9 cellular contexts compared by ENCODE assay signal in genomic region chr9:3906437-3907213, GRCh38.
A peak's percentile ranks its signal among the peaks of the same experiment; 100 is the strongest.
DNase-seq lines count a peak whose midpoint lies in the region; ATAC-seq and TF ChIP-seq lines count a peak whose summit lies in the region.
"Had no signal": no experiment of that assay in that cellular context is flagged by ENCODE, and none has a peak within 500 bp of the region (broad histone marks: within the 10 kb centered on the region; RNA-seq: fewer than 3 reads in every experiment).

No MANE protein-coding gene starts in this region.

- BruUV-seq in PC-3 (replicated peaks; lab: Mats Ljungman, UMichigan), result no TSS peak

- H3K4me3 ChIP-seq in PC-3 (ENCODE audit: low read length), result no peak overlapping the region

- peak overlapping the region; percentile 42 for H3K4me2 ChIP-seq in PC-3 (ENCODE audit: low read length)

- ATAC-seq in PC-3 (peak; percentile 98), GM18870 (IDR thresholded peaks at IDR 0.05; ENCODE audit: unreplicated experiment) (no peak), GM19467 (IDR thresholded peaks at IDR 0.05; ENCODE audit: unreplicated experiment) (no peak)
- ATAC-seq in stimulated activated naive B cell treated with anti-CD40 and anti-IgM and Interleukin-4, amounts not matched to agents 10 μg/mL and 1 μg/mL and 100 μg/mL, for 72 hours (replicated peaks), result no peak

- DNase-seq in EH (ENCODE audit: low read depth), result peak; percentile 93
- DNase-seq in PC-3, result peak; percentile 88
- peak; percentile 36 for DNase-seq in epithelial cell of prostate (ENCODE audit: low read depth, low spot score)
- no peak for DNase-seq in nephron progenitor cell
- no peak for DNase-seq in DMS153 (lab: John Stamatoyannopoulos, UW)
- no peak for DNase-seq in stimulated activated naive B cell treated with anti-CD40 and anti-IgM and Interleukin-4, amounts not matched to agents 10 μg/mL and 1 μg/mL and 100 μg/mL, for 72 hours

- H3K36me3 Mint-ChIP-seq in nephron progenitor cell (ENCODE audit: low read depth), result peaks cover 5% of the 10 kb centered on the region
- no peaks in the 10 kb centered on the region for H3K36me3 Mint-ChIP-seq in stimulated activated naive B cell treated with anti-CD40 and anti-IgM and Interleukin-4, amounts not matched to agents 10 μg/mL and 1 μg/mL and 100 μg/mL, for 72 hours

- H4K20me1 ChIP-seq in PC-3 (ENCODE audit: low read length), result no peaks in the 10 kb centered on the region

- H3K27me3 ChIP-seq in PC-3 (ENCODE audit: low read length), result no peaks in the 10 kb centered on the region

- H3K4me1 Mint-ChIP-seq in nephron progenitor cell, result peaks cover 61% of the 10 kb centered on the region
- peaks cover 0 to 8% of the 10 kb centered on the region in 2 donors for H3K4me1 Mint-ChIP-seq in stimulated activated naive B cell treated with anti-CD40 and anti-IgM and Interleukin-4, amounts not matched to agents 10 μg/mL and 1 μg/mL and 100 μg/mL, for 72 hours

- H3K27ac ChIP-seq in PC-3 (ENCODE audit: low read length) (peak overlapping the region; percentile 98), epithelial cell of prostate (peak overlapping the region; percentile 20)

- no peaks in the 10 kb centered on the region for H3K9me2 ChIP-seq in PC-3 (replicated peaks; ENCODE audit: low read length)

- intact Hi-C loops in PC-3 (cut with micrococcal nuclease), result no loop called here

- peak; percentile 36; the same call in 1 of the 2 replicates for TF ChIP-seq CTCF in PC-3 (conservative IDR thresholded peaks at IDR 0.05; ENCODE audit: low read depth, low read length)
- no peak for TF ChIP-seq CTCF in nephron progenitor cell (IDR thresholded peaks at IDR 0.05)

- H3K4me1 ChIP-seq in PC-3 (ENCODE audit: insufficient read depth, low read length), result peaks cover 19% of the 10 kb centered on the region

- no peaks in the 10 kb centered on the region for H3K9me3 ChIP-seq in PC-3 (ENCODE audit: low read length)

- peak overlapping the region; percentile 83 for H3K9ac ChIP-seq in PC-3 (ENCODE audit: low read length)

- no peaks in the 10 kb centered on the region for H3K79me2 ChIP-seq in PC-3 (ENCODE audit: low read length)

- CTCF ChIA-PET in PC-3 (lab: Charles Lee), result no interaction called here

- H3K27ac Mint-ChIP-seq in nephron progenitor cell, result peak overlapping the region; percentile 24
- H3K27ac Mint-ChIP-seq in stimulated activated naive B cell treated with anti-CD40 and anti-IgM and Interleukin-4, amounts not matched to agents 10 μg/mL and 1 μg/mL and 100 μg/mL, for 72 hours, result no peak overlapping the region
- H3K27ac Mint-ChIP-seq: dendritic cell treated with granulocyte-macrophage colony-stimulating factor and Interleukin-4, amounts not matched to agents 40 ng/mL and 50 ng/mL, for 4 days had no signal

- H3F3A ChIP-seq in PC-3 (ENCODE audit: low read length, unreplicated experiment), result no peaks in the 10 kb centered on the region

- no peak overlapping the region for H2AFZ ChIP-seq in PC-3 (ENCODE audit: low read length)

- POLR2A ChIA-PET in PC-3 (lab: Charles Lee; ENCODE audit: unreplicated experiment), result no interaction called here

- no peaks in the 10 kb centered on the region for H3K27me3 Mint-ChIP-seq in nephron progenitor cell (ENCODE audit: low read depth, poor library complexity)
- no peaks in the 10 kb centered on the region for H3K27me3 Mint-ChIP-seq in stimulated activated naive B cell treated with anti-CD40 and anti-IgM and Interleukin-4, amounts not matched to agents 10 μg/mL and 1 μg/mL and 100 μg/mL, for 72 hours
- H3K27me3 Mint-ChIP-seq: dendritic cell treated with granulocyte-macrophage colony-stimulating factor and Interleukin-4, amounts not matched to agents 40 ng/mL and 50 ng/mL, for 4 days had no signal

- no peaks in the 10 kb centered on the region for H3K36me3 ChIP-seq in PC-3 (ENCODE audit: low read depth, low read length)

- H3K9me3 Mint-ChIP-seq in nephron progenitor cell, result no peaks in the 10 kb centered on the region
- H3K9me3 Mint-ChIP-seq in stimulated activated naive B cell treated with anti-CD40 and anti-IgM and Interleukin-4, amounts not matched to agents 10 μg/mL and 1 μg/mL and 100 μg/mL, for 72 hours, result peaks cover 0 to 1% of the 10 kb centered on the region in 2 donors

- H3K4me3 Mint-ChIP-seq in nephron progenitor cell, result no peak overlapping the region
- H3K4me3 Mint-ChIP-seq in stimulated activated naive B cell treated with anti-CD40 and anti-IgM and Interleukin-4, amounts not matched to agents 10 μg/mL and 1 μg/mL and 100 μg/mL, for 72 hours, result no peak overlapping the region
- H3K4me3 Mint-ChIP-seq: dendritic cell treated with granulocyte-macrophage colony-stimulating factor and Interleukin-4, amounts not matched to agents 40 ng/mL and 50 ng/mL, for 4 days had no signal

Comparison
In these comparisons a context has a peak if more than half of its experiments do, and no peak if none do; other contexts are left out.
1. DNase-seq: peak in EH (single experiment), PC-3 (single experiment) and epithelial cell of prostate (single experiment); none in nephron progenitor cell (single experiment), DMS153 (single experiment) and stimulated activated naive B cell treated with anti-CD40 and anti-IgM and Interleukin-4, amounts not matched to agents 10 μg/mL and 1 μg/mL and 100 μg/mL, for 72 hours (single experiment).